In genomic region chr17:7466644-7467341, GRCh38 we compare ENCODE assay signal across 9 cellular contexts. TPM values are rescaled to one million over a fixed set of nuclear protein-coding genes. Genes with fewer than 3 reads are reported as not detected.
DNase-seq lines count a peak whose midpoint lies in the region; ATAC-seq and TF ChIP-seq lines count a peak whose summit lies in the region.
"Had no signal": no experiment of that assay in that cellular context is flagged by ENCODE, and none has a peak within 500 bp of the region (broad histone marks: within the 10 kb centered on the region; RNA-seq: fewer than 3 reads in every experiment).

No MANE protein-coding gene starts in this region.

- H3K27ac ChIP-seq in 22Rv1 = peak overlapping the region; percentile 15; the same call in 1 of the 2 replicates
- peak overlapping the region; percentile 27 for H3K27ac ChIP-seq in colonic mucosa
- peak overlapping the region; percentile 21 for H3K27ac ChIP-seq in muscle layer of colon (ENCODE audit: low read depth, low read length)

- ATAC-seq in GM21526 (IDR thresholded peaks at IDR 0.05; ENCODE audit: low FRiP score, unreplicated experiment) = no peak
- no peak for ATAC-seq in GM21723 (IDR thresholded peaks at IDR 0.05; ENCODE audit: unreplicated experiment)
- ATAC-seq in HG02798 (IDR thresholded peaks at IDR 0.05; ENCODE audit: poor library complexity, unreplicated experiment) = no peak

- TF ChIP-seq CTCF in 22Rv1 (IDR thresholded peaks at IDR 0.05) (no peak), colonic mucosa (IDR thresholded peaks at IDR 0.05) (no peak)

- intact Hi-C loops in colonic mucosa (cut with DNase I) = no loop called here

- DNase-seq in MV-4-11 (lab: John Stamatoyannopoulos, UW) (peak; percentile 77), colonic mucosa (peak; percentile 36), SKM-1 treated with dmso at 0.1 percent for 144 hours (lab: John Stamatoyannopoulos, UW; ENCODE audit: unreplicated experiment) (no peak)

- H3K9me3 ChIP-seq in colonic mucosa (no peaks in the 10 kb centered on the region), muscle layer of colon (ENCODE audit: low read length) (no peaks in the 10 kb centered on the region)

- H3K36me3 ChIP-seq in colonic mucosa (no peaks in the 10 kb centered on the region), muscle layer of colon (ENCODE audit: insufficient read depth, low read length) (peaks cover 8% of the 10 kb centered on the region)

- H3K27me3 ChIP-seq in colonic mucosa (no peaks in the 10 kb centered on the region), muscle layer of colon (ENCODE audit: control insufficient read depth in 1 of 2, insufficient read depth in 2 of 2, low read length in 2 of 2) (no peaks in the 10 kb centered on the region)

- H3K4me1 ChIP-seq in colonic mucosa = no peaks in the 10 kb centered on the region
- H3K4me1 ChIP-seq in muscle layer of colon (ENCODE audit: insufficient read depth, low read length) = peaks cover 27% of the 10 kb centered on the region

- H3K9ac ChIP-seq in colonic mucosa (ENCODE audit: low read depth in 2 of 2, low read length in 2 of 2) = no peak overlapping the region
- H3K9ac ChIP-seq in muscle layer of colon (ENCODE audit: low read length) = no peak overlapping the region

- no peak overlapping the region for H3K4me3 ChIP-seq in colonic mucosa
- H3K4me3 ChIP-seq in muscle layer of colon (ENCODE audit: low read depth in 1 of 2, low read length in 2 of 2) = no peak overlapping the region

RNA-seq across cellular contexts. Expression of gene ZBTB4, which starts 12.6 kb away (rescaled TPM):
- total RNA-seq in colonic mucosa = 10 to 100 TPM; 12.9 to 26.7 TPM

RNA-seq across cellular contexts. Expression of gene SLC35G6, which starts 14.5 kb away (rescaled TPM):
- not detected for total RNA-seq in colonic mucosa
- total RNA-seq: SK-MEL-5 had no signal

RNA-seq across cellular contexts. Expression of gene POLR2A, which starts 17.4 kb away (rescaled TPM):
- total RNA-seq in colonic mucosa = 100 to 1,000 TPM in 1 of 2 donors, 10 to 100 TPM in 1; 73.5 to 137 TPM

RNA-seq across cellular contexts. Expression of gene CHRNB1, which starts 21.9 kb away (rescaled TPM):
- total RNA-seq in colonic mucosa = 1 to 10 TPM; 4.3 to 6.1 TPM

RNA-seq across cellular contexts. Expression of gene FGF11, which starts 27.5 kb away (rescaled TPM):
- total RNA-seq in colonic mucosa = 1 to 10 TPM; 1.2 to 1.6 TPM
